In genomic region chr12:126879820-126880219, GRCh38 we compare ENCODE assay signal across 10 cellular contexts.
"Had no signal": no experiment of that assay in that cellular context is flagged by ENCODE, and none has a peak within 500 bp of the region (broad histone marks: within the 10 kb centered on the region; RNA-seq: fewer than 3 reads in every experiment).

No MANE protein-coding gene starts in this region.

- H3K9ac ChIP-seq: GM23248 had no signal

- H3K9me3 ChIP-seq: HAP-1 had no signal

- H3K4me1 ChIP-seq: HAP-1 had no signal

- H3K4me2 ChIP-seq: GM23338 had no signal

- DNase-seq: GM23248, GOT3, H7, H9, HCEC 1CT, HFFc6 had no signal

- H3K36me3 ChIP-seq: HAP-1 had no signal

- H3K27ac ChIP-seq: GM23248 had no signal

- ATAC-seq: GM23338, HCT116 had no signal

- H3K4me3 ChIP-seq: GM23248, GM23338, HAP-1 had no signal

- H2AFZ ChIP-seq: GM23248, GM23338 had no signal

- FAIRE-seq: H54 had no signal
